ENCODE assay signal across 32 cellular contexts in genomic region chr7:101659706-101660105, GRCh38. TPM values are rescaled to one million over a fixed set of nuclear protein-coding genes. Genes with fewer than 3 reads are reported as not detected.
"Had no signal": no experiment of that assay in that cellular context is flagged by ENCODE, and none has a peak within 500 bp of the region (broad histone marks: within the 10 kb centered on the region; RNA-seq: fewer than 3 reads in every experiment).

No MANE protein-coding gene starts in this region.

- DNase-seq: activated B cell treated with CpG ODN at 0.5 μM for 24 hours; activated CD4-positive, alpha-beta T cell treated with anti-CD3 and anti-CD28 coated beads for 1 hour; activated CD4-positive, alpha-beta T cell treated with anti-CD3 and anti-CD28 coated beads, Interleukin-2, amount 10 ng/mL, durations not matched to agents 24 days and 14 days; activated CD4-positive, alpha-beta T cell treated with anti-CD3 and anti-CD28 coated beads, Interleukin-2, amount 50 U/mL, for 48 hours; activated CD8-positive, alpha-beta memory T cell treated with anti-CD3 and anti-CD28 coated beads, Interleukin-2, amount 10 ng/mL, durations not matched to agents 7 days and 5 days; activated effector memory CD4-positive, alpha-beta T cell treated with Interleukin-2 at 50 U/mL for 16 hours; activated naive CD4-positive, alpha-beta T cell; activated T-cell treated with anti-CD3 and anti-CD28 coated beads, Interleukin-2, amount 50 U/mL, for 24 hours; amniotic stem cell; cerebellar nuclear complex; MG63; MV-4-11; NCI-H1092 treated with DMSO at 0.1 percent for 48 hours; NCI-H1417 treated with DMSO at 0.1 percent for 48 hours; NCI-H1694; NCI-H2029; NCI-H345; NCI-H510A treated with DMSO at 0.1 percent for 48 hours; NCI-H69; PC-3; SHP77; T-cell; T-helper 2 cell; T1000 had no signal

- H3K4me1 ChIP-seq: ascending aorta had no signal

- H3K9ac ChIP-seq: KMS-11 had no signal

- H3K9me3 Mint-ChIP-seq: activated naive CD4-positive, alpha-beta T cell treated with anti-CD3 and anti-CD28 coated beads, Interleukin-2, amount 50 U/mL, for 24 hours had no signal

- H3K36me3 Mint-ChIP-seq: activated CD8-positive, alpha-beta memory T cell treated with anti-CD3 and anti-CD28 coated beads, Interleukin-2, amount 10 ng/mL, durations not matched to agents 7 days and 5 days; activated naive CD4-positive, alpha-beta T cell treated with anti-CD3 and anti-CD28 coated beads, Interleukin-2, amount 50 U/mL, for 24 hours; T-cell had no signal

- H3K27ac ChIP-seq: ascending aorta, brain microvascular endothelial cell, KMS-11 had no signal

- H3K4me3 Mint-ChIP-seq: activated B cell treated with CpG ODN at 0.5 μM for 24 hours; activated CD4-positive, alpha-beta T cell treated with anti-CD3 and anti-CD28 coated beads, Interleukin-2, amount 10 ng/mL, durations not matched to agents 24 days and 14 days; activated CD8-positive, alpha-beta memory T cell treated with anti-CD3 and anti-CD28 coated beads, Interleukin-2, amount 10 ng/mL, durations not matched to agents 7 days and 5 days; activated naive CD4-positive, alpha-beta T cell treated with anti-CD3 and anti-CD28 coated beads, Interleukin-2, amount 50 U/mL, for 24 hours; activated T-cell treated with anti-CD3 and anti-CD28 coated beads, Interleukin-2, amount 50 U/mL, for 24 hours; activated T-helper 1 cell treated with anti-CD3 and anti-CD28 coated beads, Interleukin-12 subunit alpha, Interleukin-12 subunit beta, Interleukin-2, Interleukin-4 antibody, amounts not matched to agents 30 ng/mL and 10 ng/mL and 1 ng/mL, durations not matched to agents 14 hours and 24 hours and 36 hours; T-cell had no signal

- H3K36me3 ChIP-seq: ascending aorta, brain microvascular endothelial cell, MG63 had no signal

- H3K4me1 Mint-ChIP-seq: activated B cell treated with CpG ODN at 0.5 μM for 24 hours; activated CD4-positive, alpha-beta T cell treated with anti-CD3 and anti-CD28 coated beads, Interleukin-2, amount 10 ng/mL, durations not matched to agents 24 days and 14 days; activated naive CD4-positive, alpha-beta T cell treated with anti-CD3 and anti-CD28 coated beads, Interleukin-2, amount 50 U/mL, for 24 hours; T-cell had no signal

- H3K27ac Mint-ChIP-seq: activated B cell treated with CpG ODN at 0.5 μM for 24 hours; activated CD4-positive, alpha-beta T cell treated with anti-CD3 and anti-CD28 coated beads, Interleukin-2, amount 10 ng/mL, durations not matched to agents 24 days and 14 days; activated CD8-positive, alpha-beta memory T cell treated with anti-CD3 and anti-CD28 coated beads, Interleukin-2, amount 10 ng/mL, durations not matched to agents 7 days and 5 days; activated naive CD4-positive, alpha-beta T cell treated with anti-CD3 and anti-CD28 coated beads, Interleukin-2, amount 50 U/mL, for 24 hours; activated T-cell treated with anti-CD3 and anti-CD28 coated beads, Interleukin-2, amount 50 U/mL, for 24 hours; activated T-helper 1 cell treated with anti-CD3 and anti-CD28 coated beads, Interleukin-12 subunit alpha, Interleukin-12 subunit beta, Interleukin-2, Interleukin-4 antibody, amounts not matched to agents 30 ng/mL and 10 ng/mL and 1 ng/mL, durations not matched to agents 14 hours and 24 hours and 36 hours; T-cell had no signal

- H3K4me2 ChIP-seq: KMS-11 had no signal

- H3K4me3 ChIP-seq: ascending aorta, MG63 had no signal

- H3K27me3 ChIP-seq: ascending aorta, brain microvascular endothelial cell, MG63 had no signal

- H3K27me3 Mint-ChIP-seq: activated CD4-positive, alpha-beta T cell treated with anti-CD3 and anti-CD28 coated beads, Interleukin-2, amount 10 ng/mL, durations not matched to agents 24 days and 14 days had no signal

- FAIRE-seq: RCC 7860, TTC549 had no signal

- ATAC-seq: activated CD8-positive, alpha-beta memory T cell treated with anti-CD3 and anti-CD28 coated beads, Interleukin-2, amount 10 ng/mL, durations not matched to agents 7 days and 5 days; PC-3; T-cell had no signal

- H3K9me3 ChIP-seq: ascending aorta, MG63 had no signal

RNA-seq across cellular contexts. Expression of gene MYL10, which starts 30.6 kb away (rescaled TPM):
- total RNA-seq: activated B cell treated with CpG ODN at 0.5 μM for 24 hours; activated CD4-positive, alpha-beta T cell treated with anti-CD3 and anti-CD28 coated beads, Interleukin-2, amount 10 ng/mL, durations not matched to agents 24 days and 14 days; activated CD8-positive, alpha-beta memory T cell treated with anti-CD3 and anti-CD28 coated beads, Interleukin-2, amount 10 ng/mL, durations not matched to agents 7 days and 5 days; activated T-helper 1 cell treated with anti-CD3 and anti-CD28 coated beads, Interleukin-12 subunit alpha, Interleukin-12 subunit beta, Interleukin-2, Interleukin-4 antibody, amounts not matched to agents 30 ng/mL and 10 ng/mL and 1 ng/mL, durations not matched to agents 14 hours and 24 hours and 36 hours; ascending aorta; cardiac septum; T-cell had no signal
